1 cellular context compared by ENCODE assay signal in genomic region chr2:197212344-197213262, GRCh38.
A peak's percentile ranks its signal among the peaks of the same experiment; 100 is the strongest.
TF ChIP-seq lines count a peak whose summit lies in the region.

No MANE protein-coding gene starts in this region.

TF ChIP-seq in GM12878, 131 proteins besides CTCF, POLR2A, EP300 and RAD21 (continued from another document and continues in another):
- TF ChIP-seq HDGF (IDR thresholded peaks at IDR 0.05) (0 out of 2 replicates have a peak, but pooled peaks have one; percentile 40), NFIC (IDR thresholded peaks at IDR 0.05; ENCODE audit: low read depth, low read length) (0 out of 2 replicates have a peak, but pooled peaks have one; percentile 6), TCF7 (IDR thresholded peaks at IDR 0.05; ENCODE audit: borderline replicate concordance) (no peak), SMAD5 (IDR thresholded peaks at IDR 0.05; ENCODE audit: low read depth) (no peak), ATF3 (IDR thresholded peaks at IDR 0.05; ENCODE audit: borderline replicate concordance, extremely low read depth, low read depth, low read length) (no peak), FOS (IDR thresholded peaks at IDR 0.05; ENCODE audit: borderline replicate concordance, extremely low read depth, insufficient read length) (no peak), IRF3 (IDR thresholded peaks at IDR 0.05) (no peak), ATF2 (IDR thresholded peaks at IDR 0.05; ENCODE audit: low read length) (peak; percentile 14; the same call in 1 of the 2 replicates), SUZ12 (IDR thresholded peaks at IDR 0.05; ENCODE audit: unreplicated experiment) (no peak), EGR1 (IDR thresholded peaks at IDR 0.05; ENCODE audit: borderline replicate concordance in 1 of 2, low read depth in 2 of 2, low read length in 2 of 2) (no peak), GABPA (IDR thresholded peaks at IDR 0.05; ENCODE audit: low read depth) (no peak), ETV6 (conservative IDR thresholded peaks at IDR 0.05 in 1 of 2, IDR thresholded peaks at IDR 0.05 in 1 of 2; ENCODE audit: borderline replicate concordance in 1 of 2, low read depth in 1 of 2) (no peak), E2F4 (IDR thresholded peaks at IDR 0.05; ENCODE audit: low read depth, low read length) (no peak), YBX1 (IDR thresholded peaks at IDR 0.05) (no peak), ZNF622 (IDR thresholded peaks at IDR 0.05) (no peak), NFXL1 (IDR thresholded peaks at IDR 0.05; ENCODE audit: borderline replicate concordance) (no peak), ZNF274 (IDR thresholded peaks at IDR 0.05; ENCODE audit: insufficient read depth, insufficient read length) (no peak), DPF2 (IDR thresholded peaks at IDR 0.05) (peak; percentile 89), NR2C2 (IDR thresholded peaks at IDR 0.05; ENCODE audit: borderline replicate concordance, control insufficient read depth, insufficient read length, low read depth) (no peak), FOXM1 (IDR thresholded peaks at IDR 0.05; ENCODE audit: low read depth, low read length) (no peak), YY1 (IDR thresholded peaks at IDR 0.05; ENCODE audit: low read depth, low read length) (no peak), ZNF217 (IDR thresholded peaks at IDR 0.05) (0 out of 2 replicates have a peak, but pooled peaks have one; percentile 53), BRCA1 (IDR thresholded peaks at IDR 0.05; ENCODE audit: low read depth, low read length) (no peak), ZBED1 (IDR thresholded peaks at IDR 0.05; ENCODE audit: borderline replicate concordance) (no peak), MTA3 (IDR thresholded peaks at IDR 0.05; ENCODE audit: borderline replicate concordance, low read length) (no peak; the same call in 1 of the 2 replicates), ATF7 (IDR thresholded peaks at IDR 0.05; ENCODE audit: low read depth) (no peak; the same call in 1 of the 2 replicates), GATAD2B (conservative IDR thresholded peaks at IDR 0.05; ENCODE audit: low read depth) (no peak), PML (IDR thresholded peaks at IDR 0.05; ENCODE audit: low read length) (no peak), TCF12 (IDR thresholded peaks at IDR 0.05; ENCODE audit: low read depth, low read length) (no peak), NRF1 (conservative IDR thresholded peaks at IDR 0.05; ENCODE audit: low read depth, low read length) (no peak), RUNX3 (IDR thresholded peaks at IDR 0.05; ENCODE audit: low read length) (no peak; the same call in 1 of the 2 replicates), SIX5 (IDR thresholded peaks at IDR 0.05; ENCODE audit: low read depth, low read length, severe bottlenecking) (no peak), ESRRA (IDR thresholded peaks at IDR 0.05; ENCODE audit: low read length) (no peak), WRNIP1 (IDR thresholded peaks at IDR 0.05; ENCODE audit: borderline replicate concordance, low read depth, low read length) (no peak), POU2F2 (IDR thresholded peaks at IDR 0.05; ENCODE audit: borderline replicate concordance, low read depth, low read length) (no peak), PAX5 (IDR thresholded peaks at IDR 0.05; ENCODE audit: borderline replicate concordance, low read depth, low read length) (no peak), ASH2L (IDR thresholded peaks at IDR 0.05; ENCODE audit: borderline replicate concordance, low read depth) (no peak), ZNF592 (IDR thresholded peaks at IDR 0.05) (no peak), PAX8 (IDR thresholded peaks at IDR 0.05) (no peak), RAD51 (IDR thresholded peaks at IDR 0.05) (peak; percentile 82), SP1 (IDR thresholded peaks at IDR 0.05; ENCODE audit: low read depth, low read length) (no peak), IKZF2 (IDR thresholded peaks at IDR 0.05) (peak in 1 of 2 experiments; percentile 4; a peak in 1 of 4 replicates), E4F1 (IDR thresholded peaks at IDR 0.05; ENCODE audit: borderline replicate concordance, partially characterized antibody) (no peak), MXI1 (IDR thresholded peaks at IDR 0.05; ENCODE audit: low read depth, low read length) (no peak), IRF4 (IDR thresholded peaks at IDR 0.05; ENCODE audit: low read depth, low read length) (no peak), ZNF24 (IDR thresholded peaks at IDR 0.05) (no peak), CHD4 (IDR thresholded peaks at IDR 0.05) (no peak), SRF (IDR thresholded peaks at IDR 0.05; ENCODE audit: low read depth in 2 of 2, low read length in 2 of 2) (no peak), IKZF1 (conservative IDR thresholded peaks at IDR 0.05) (no peak; the same call in 1 of the 2 replicates), EED (IDR thresholded peaks at IDR 0.05; ENCODE audit: low read depth) (no peak), TBL1XR1 (IDR thresholded peaks at IDR 0.05; ENCODE audit: low read depth, low read length) (no peak), ZNF687 (IDR thresholded peaks at IDR 0.05) (peak; percentile 71), CBFB (IDR thresholded peaks at IDR 0.05; ENCODE audit: low read depth) (no peak), USF2 (IDR thresholded peaks at IDR 0.05; ENCODE audit: borderline replicate concordance, low read depth, low read length) (no peak; the same call in 1 of the 2 replicates), ZZZ3 (IDR thresholded peaks at IDR 0.05; ENCODE audit: control insufficient read depth, insufficient read length, low read depth) (no peak), IRF5 (IDR thresholded peaks at IDR 0.05; ENCODE audit: borderline replicate concordance) (no peak)
